Comparison of ENCODE assay signal across 19 cellular contexts in the genomic region with DNA sequence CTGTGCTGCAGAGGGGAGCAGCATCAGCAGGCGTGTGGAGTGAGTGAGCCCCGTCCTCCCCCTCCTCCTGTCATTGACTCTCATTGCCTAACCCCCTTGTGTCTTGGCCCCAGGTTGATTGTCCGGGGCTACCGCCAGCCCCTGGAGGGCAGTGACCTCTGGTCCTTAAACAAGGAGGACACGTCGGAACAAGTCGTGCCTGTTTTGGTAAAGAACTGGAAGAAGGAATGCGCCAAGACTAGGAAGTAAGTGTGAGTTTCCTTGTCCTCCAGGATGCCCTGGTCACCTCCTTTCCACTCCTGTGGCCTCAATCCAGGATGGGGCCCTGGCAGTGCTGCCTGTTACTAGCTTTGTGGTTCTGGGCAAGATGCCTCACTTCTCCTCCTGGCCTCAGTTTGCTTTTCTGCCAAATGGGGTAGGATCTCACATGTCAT.
DNase-seq lines count a peak whose midpoint lies in the region; ATAC-seq and TF ChIP-seq lines count a peak whose summit lies in the region.
"Had no signal": no experiment of that assay in that cellular context is flagged by ENCODE, and none has a peak within 500 bp of the region (broad histone marks: within the 10 kb centered on the region; RNA-seq: fewer than 3 reads in every experiment).

No MANE protein-coding gene starts in this region.

- TF ChIP-seq CTCF in breast epithelium (IDR thresholded peaks at IDR 0.05) (no peak), WTC11 (IDR thresholded peaks at IDR 0.05) (no peak), upper lobe of right lung (IDR thresholded peaks at IDR 0.05) (no peak), endodermal cell (conservative IDR thresholded peaks at IDR 0.05) (no peak)

- H3K4me3 ChIP-seq in breast epithelium (no peak overlapping the region), upper lobe of right lung (no peak overlapping the region), endodermal cell (ENCODE audit: low read length) (no peak overlapping the region)
- H3K4me3 ChIP-seq: GM23248, K562, Peyer's patch had no signal

- no peak overlapping the region for H3K9ac ChIP-seq in endodermal cell (ENCODE audit: extremely low read depth, low read length, poor library complexity, severe bottlenecking)
- H3K9ac ChIP-seq: GM23248 had no signal

- no peaks in the 10 kb centered on the region for H3K9me3 Mint-ChIP-seq in WTC11
- H3K9me3 Mint-ChIP-seq in endodermal cell, result no peaks in the 10 kb centered on the region

- no peak for ATAC-seq in WTC11
- ATAC-seq in upper lobe of right lung, result peak; percentile 70
- ATAC-seq in GM18873 (IDR thresholded peaks at IDR 0.05; ENCODE audit: low FRiP score, unreplicated experiment), result no peak
- ATAC-seq: K562, SK-N-SH treated with all-trans-retinoic acid at 6 μM for 48 hours had no signal

- no peaks in the 10 kb centered on the region for H3K27me3 ChIP-seq in breast epithelium
- H3K27me3 ChIP-seq in upper lobe of right lung, result no peaks in the 10 kb centered on the region
- H3K27me3 ChIP-seq in endodermal cell (ENCODE audit: control insufficient read depth, insufficient read depth, low read length, poor library complexity, severe bottlenecking), result no peaks in the 10 kb centered on the region
- H3K27me3 ChIP-seq: Peyer's patch had no signal

- in situ Hi-C loops in T47D (cut with HindIII; ENCODE audit: low pct_unique_long_range_greater_than_20kb, low sequenced_read_pairs), result no loop called here

- TF ChIP-seq POLR2A in breast epithelium (IDR thresholded peaks at IDR 0.05), result no peak

- no peaks in the 10 kb centered on the region for H3K9me3 ChIP-seq in breast epithelium
- no peaks in the 10 kb centered on the region for H3K9me3 ChIP-seq in upper lobe of right lung
- H3K9me3 ChIP-seq in endodermal cell (ENCODE audit: control insufficient read depth, low read length), result no peaks in the 10 kb centered on the region
- H3K9me3 ChIP-seq: Peyer's patch had no signal

- H3K4me1 ChIP-seq in breast epithelium (no peaks in the 10 kb centered on the region), upper lobe of right lung (no peaks in the 10 kb centered on the region), endodermal cell (ENCODE audit: control insufficient read depth, insufficient read depth, low read length) (no peaks in the 10 kb centered on the region)

- H3K4me3 Mint-ChIP-seq in WTC11 (no peak overlapping the region), endodermal cell (no peak overlapping the region)

- H3K27ac Mint-ChIP-seq in WTC11 (peak overlapping the region; percentile 69), endodermal cell (no peak overlapping the region)

- intact Hi-C loops in breast epithelium (cut with DNase I; ENCODE audit: low total_unique reads), result no loop called here
- intact Hi-C loops in upper lobe of right lung (cut with DNase I), result no loop called here

- H3K27me3 Mint-ChIP-seq in WTC11 (ENCODE audit: low read depth), result no peaks in the 10 kb centered on the region
- H3K27me3 Mint-ChIP-seq in endodermal cell (ENCODE audit: insufficient read depth), result no peaks in the 10 kb centered on the region

- POLR2A ChIA-PET in WTC11 (lab: Charles Lee), result no interaction called here

- WGBS in endodermal cell (ENCODE audit: insufficient coverage in 1 of 2, insufficient read length in 1 of 2), 2 experiments, result 86 to 93% methylated on average over 7 to 8 of the region's 8 CpGs

- DNase-seq in T47D (ENCODE audit: low read depth in 1 of 2, low spot score in 1 of 2) (peak; percentile 44 to 88), breast epithelium (ENCODE audit: low spot score in 2 of 2) (no peak), WTC11 (ENCODE audit: low spot score) (no peak), midbrain (lab: John Stamatoyannopoulos, UW) (peak; percentile 22), upper lobe of right lung (peak; percentile 65), endodermal cell (no peak), cortex of kidney (lab: John Stamatoyannopoulos, UW) (no peak)
- DNase-seq: DMS153, GM23248, MV-4-11, NCI-H1436 treated with DMSO at 0.1 percent for 48 hours, NCI-H2081 treated with DMSO at 0.1 percent for 48 hours, NCI-H510A, Peyer's patch, SHP77 had no signal

- H3K27ac ChIP-seq in breast epithelium (no peak overlapping the region), upper lobe of right lung (no peak overlapping the region), endodermal cell (ENCODE audit: low read depth, low read length) (no peak overlapping the region)
- H3K27ac ChIP-seq: GM23248, HL-60, Peyer's patch had no signal

- peaks cover 64% of the 10 kb centered on the region for H3K36me3 Mint-ChIP-seq in WTC11
- peaks cover 61% of the 10 kb centered on the region for H3K36me3 Mint-ChIP-seq in endodermal cell (ENCODE audit: low read depth)

- H3K4me1 Mint-ChIP-seq in WTC11 (peaks cover 4% of the 10 kb centered on the region), endodermal cell (no peaks in the 10 kb centered on the region)

- H3K36me3 ChIP-seq in breast epithelium, result no peaks in the 10 kb centered on the region
- peaks cover 44% of the 10 kb centered on the region for H3K36me3 ChIP-seq in upper lobe of right lung
- H3K36me3 ChIP-seq in endodermal cell (ENCODE audit: control insufficient read depth, insufficient read depth, low read length), result peaks cover 40% of the 10 kb centered on the region

- CTCF ChIA-PET in WTC11 (lab: Charles Lee), result interaction anchor here (0.7 kb wide), 1 partner anchor 115 kb away, joined by 3 read pairs; no protein-coding TSS in a partner anchor

TF ChIP-seq in WTC11, 78 proteins besides CTCF, POLR2A, EP300 and RAD21:
- TF ChIP-seq, protein P1, sequence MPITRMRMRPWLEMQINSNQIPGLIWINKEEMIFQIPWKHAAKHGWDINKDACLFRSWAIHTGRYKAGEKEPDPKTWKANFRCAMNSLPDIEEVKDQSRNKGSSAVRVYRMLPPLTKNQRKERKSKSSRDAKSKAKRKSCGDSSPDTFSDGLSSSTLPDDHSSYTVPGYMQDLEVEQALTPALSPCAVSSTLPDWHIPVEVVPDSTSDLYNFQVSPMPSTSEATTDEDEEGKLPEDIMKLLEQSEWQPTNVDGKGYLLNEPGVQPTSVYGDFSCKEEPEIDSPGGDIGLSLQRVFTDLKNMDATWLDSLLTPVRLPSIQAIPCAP (CRISPR knock-in tag; IDR thresholded peaks at IDR 0.05), result no peak
- no peak for TF ChIP-seq CREB1 (CRISPR knock-in tag; IDR thresholded peaks at IDR 0.05)
- TF ChIP-seq SMAD4 (CRISPR knock-in tag; IDR thresholded peaks at IDR 0.05), result no peak
- TF ChIP-seq, protein P2, sequence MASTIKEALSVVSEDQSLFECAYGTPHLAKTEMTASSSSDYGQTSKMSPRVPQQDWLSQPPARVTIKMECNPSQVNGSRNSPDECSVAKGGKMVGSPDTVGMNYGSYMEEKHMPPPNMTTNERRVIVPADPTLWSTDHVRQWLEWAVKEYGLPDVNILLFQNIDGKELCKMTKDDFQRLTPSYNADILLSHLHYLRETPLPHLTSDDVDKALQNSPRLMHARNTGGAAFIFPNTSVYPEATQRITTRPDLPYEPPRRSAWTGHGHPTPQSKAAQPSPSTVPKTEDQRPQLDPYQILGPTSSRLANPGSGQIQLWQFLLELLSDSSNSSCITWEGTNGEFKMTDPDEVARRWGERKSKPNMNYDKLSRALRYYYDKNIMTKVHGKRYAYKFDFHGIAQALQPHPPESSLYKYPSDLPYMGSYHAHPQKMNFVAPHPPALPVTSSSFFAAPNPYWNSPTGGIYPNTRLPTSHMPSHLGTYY (CRISPR knock-in tag; IDR thresholded peaks at IDR 0.05), result no peak
- TF ChIP-seq JAZF1 (CRISPR knock-in tag; IDR thresholded peaks at IDR 0.05), result no peak
- TF ChIP-seq MXD4 (CRISPR knock-in tag; IDR thresholded peaks at IDR 0.05; ENCODE audit: borderline replicate concordance), result no peak
- TF ChIP-seq, protein P3, sequence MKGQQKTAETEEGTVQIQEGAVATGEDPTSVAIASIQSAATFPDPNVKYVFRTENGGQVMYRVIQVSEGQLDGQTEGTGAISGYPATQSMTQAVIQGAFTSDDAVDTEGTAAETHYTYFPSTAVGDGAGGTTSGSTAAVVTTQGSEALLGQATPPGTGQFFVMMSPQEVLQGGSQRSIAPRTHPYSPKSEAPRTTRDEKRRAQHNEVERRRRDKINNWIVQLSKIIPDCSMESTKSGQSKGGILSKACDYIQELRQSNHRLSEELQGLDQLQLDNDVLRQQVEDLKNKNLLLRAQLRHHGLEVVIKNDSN (CRISPR knock-in tag; IDR thresholded peaks at IDR 0.05), result no peak
- TF ChIP-seq, protein P4, sequence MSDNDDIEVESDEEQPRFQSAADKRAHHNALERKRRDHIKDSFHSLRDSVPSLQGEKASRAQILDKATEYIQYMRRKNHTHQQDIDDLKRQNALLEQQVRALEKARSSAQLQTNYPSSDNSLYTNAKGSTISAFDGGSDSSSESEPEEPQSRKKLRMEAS (CRISPR knock-in tag; IDR thresholded peaks at IDR 0.05), result no peak

Comparison
In these comparisons a context has a peak if more than half of its experiments do, and no peak if none do; other contexts are left out.
1. DNase-seq: peak in T47D (2 of 2), midbrain (single experiment) and upper lobe of right lung (single experiment); none in breast epithelium (0 of 2), WTC11 (single experiment), endodermal cell (single experiment) and cortex of kidney (single experiment).